10 cellular contexts compared by ENCODE assay signal in the genomic region with DNA sequence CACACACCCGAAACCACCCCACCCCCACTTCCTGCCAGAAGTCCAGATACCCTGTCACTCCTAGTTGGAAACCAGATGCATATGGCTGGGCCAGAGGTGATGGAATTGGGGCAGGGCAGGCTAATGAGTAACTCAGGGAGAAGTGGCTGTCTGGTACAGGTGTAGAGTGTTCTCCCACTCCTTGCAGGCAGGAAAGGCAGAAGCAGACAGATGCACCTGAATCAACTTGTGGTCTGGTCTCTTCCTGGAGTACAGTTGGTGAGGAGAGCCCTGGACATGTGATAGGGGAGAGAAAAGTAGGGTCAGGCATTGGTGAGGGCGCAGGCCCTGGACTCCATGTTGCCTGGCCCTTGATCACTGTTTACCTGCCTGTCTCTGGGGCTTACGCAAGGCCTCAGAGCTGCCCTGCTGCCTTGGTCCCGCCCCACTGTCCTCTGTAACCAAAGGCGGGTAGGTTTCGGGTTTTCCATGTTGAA. TPM values are rescaled to one million over a fixed set of nuclear protein-coding genes. Genes with fewer than 3 reads are reported as not detected.
DNase-seq lines count a peak whose midpoint lies in the region; ATAC-seq, FAIRE-seq and TF ChIP-seq lines count a peak whose summit lies in the region.
"Had no signal": no experiment of that assay in that cellular context is flagged by ENCODE, and none has a peak within 500 bp of the region (broad histone marks: within the 10 kb centered on the region; RNA-seq: fewer than 3 reads in every experiment).

No MANE protein-coding gene starts in this region.

- H3K4me3 ChIP-seq in kidney (ENCODE audit: low read length in 2 of 2) (peak overlapping the region in 1 of 2 donors; percentile 72), upper lobe of left lung (peak overlapping the region in 3 of 4 donors; percentile 66 to 92 (median 79)), SJCRH30 (no peak overlapping the region)

- TF ChIP-seq EP300 in upper lobe of left lung (IDR thresholded peaks at IDR 0.05), result peak in 2 of 4 donors; percentile 31 to 81

- H3K9ac ChIP-seq in kidney (ENCODE audit: low read length in 2 of 2), result peak overlapping the region in 1 of 2 donors; percentile 89

- no peak for FAIRE-seq in kidney (lab: Jason Lieb, UNC)

- intact Hi-C loops in kidney (cut with DNase I), result no loop called here

- H3K27ac Mint-ChIP-seq in activated naive CD8-positive, alpha-beta T cell, result no peak overlapping the region
- no peak overlapping the region for H3K27ac Mint-ChIP-seq in activated naive CD8-positive, alpha-beta T cell treated with anti-CD3 and anti-CD28 coated beads for 36 hours

- H3K9me3 ChIP-seq in kidney (ENCODE audit: control insufficient read depth in 1 of 2, low read length in 2 of 2) (no peaks in the 10 kb centered on the region), upper lobe of left lung (no peaks in the 10 kb centered on the region), SJCRH30 (replicated peaks) (no peaks in the 10 kb centered on the region)

- TF ChIP-seq CTCF in kidney (IDR thresholded peaks at IDR 0.05; ENCODE audit: borderline replicate concordance, extremely low read depth, insufficient read depth) (no peak), upper lobe of left lung (IDR thresholded peaks at IDR 0.05) (no peak)

- ATAC-seq in upper lobe of left lung (ENCODE audit: low FRiP score in 2 of 2) (peak; percentile 23 to 86), GM18520 (IDR thresholded peaks at IDR 0.05; ENCODE audit: unreplicated experiment) (no peak)

- no peaks in the 10 kb centered on the region for H3K36me3 Mint-ChIP-seq in activated naive CD8-positive, alpha-beta T cell
- H3K36me3 Mint-ChIP-seq in activated naive CD8-positive, alpha-beta T cell treated with anti-CD3 and anti-CD28 coated beads for 36 hours, result no peaks in the 10 kb centered on the region

- H3K4me1 ChIP-seq in kidney (ENCODE audit: control insufficient read depth in 1 of 2, insufficient read depth in 1 of 2, low read depth in 1 of 2, low read length in 2 of 2) (peaks cover 13 to 32% of the 10 kb centered on the region in 2 donors), upper lobe of left lung (peaks cover 11 to 40% (median 23%) of the 10 kb centered on the region in 4 donors), SJCRH30 (peaks cover 11% of the 10 kb centered on the region)

- H3K36me3 ChIP-seq in kidney (ENCODE audit: control insufficient read depth in 1 of 2, insufficient read depth in 2 of 2, low read length in 2 of 2), result peaks cover 0 to 1% of the 10 kb centered on the region in 2 donors
- H3K36me3 ChIP-seq in upper lobe of left lung, result peaks cover 0 to 2% (median under 1%) of the 10 kb centered on the region in 4 donors
- no peaks in the 10 kb centered on the region for H3K36me3 ChIP-seq in SJCRH30

- H3K4me1 Mint-ChIP-seq in activated naive CD8-positive, alpha-beta T cell (ENCODE audit: low read depth), result peaks cover 24% of the 10 kb centered on the region
- H3K4me1 Mint-ChIP-seq in activated naive CD8-positive, alpha-beta T cell treated with anti-CD3 and anti-CD28 coated beads for 36 hours, result peaks cover 23% of the 10 kb centered on the region

- peak overlapping the region; percentile 5 for H3K4me3 Mint-ChIP-seq in activated naive CD8-positive, alpha-beta T cell
- no peak overlapping the region for H3K4me3 Mint-ChIP-seq in activated naive CD8-positive, alpha-beta T cell treated with anti-CD3 and anti-CD28 coated beads for 36 hours

- TF ChIP-seq POLR2A in upper lobe of left lung (IDR thresholded peaks at IDR 0.05), result peak in 2 of 4 donors; percentile 20 to 24

- H3K27ac ChIP-seq in kidney (ENCODE audit: low read depth in 2 of 2, low read length in 2 of 2) (peak overlapping the region; percentile 80 to 86), upper lobe of left lung (peak overlapping the region; percentile 73 to 87 (median 84)), SJCRH30 (no peak overlapping the region)

- DNase-seq in activated naive CD8-positive, alpha-beta T cell treated with anti-CD3 and anti-CD28 coated beads for 36 hours, result no peak
- DNase-seq in UCSD-AML1 (lab: John Stamatoyannopoulos, UW; ENCODE audit: unreplicated experiment) (peak; percentile 46), kidney (peak; percentile 90), upper lobe of left lung (peak in 1 of 2 donors; percentile 87), SJCRH30 (no peak)
- no peak for DNase-seq in activated CD4-positive, CD25-positive, alpha-beta regulatory T cell (lab: John Stamatoyannopoulos, UW)
- DNase-seq: erythroblast, NCI-H1105 had no signal

- H3K9me3 Mint-ChIP-seq in activated naive CD8-positive, alpha-beta T cell (ENCODE audit: low read depth), result no peaks in the 10 kb centered on the region
- no peaks in the 10 kb centered on the region for H3K9me3 Mint-ChIP-seq in activated naive CD8-positive, alpha-beta T cell treated with anti-CD3 and anti-CD28 coated beads for 36 hours

- WGBS in upper lobe of left lung, 2 donors, result 34 to 62% methylated on average over 2 to 6 of the region's 6 CpGs

- H3K27me3 Mint-ChIP-seq in activated naive CD8-positive, alpha-beta T cell, result no peaks in the 10 kb centered on the region
- peaks cover 4% of the 10 kb centered on the region for H3K27me3 Mint-ChIP-seq in activated naive CD8-positive, alpha-beta T cell treated with anti-CD3 and anti-CD28 coated beads for 36 hours

- H3K27me3 ChIP-seq in upper lobe of left lung (no peaks in the 10 kb centered on the region), SJCRH30 (no peaks in the 10 kb centered on the region)

RNA-seq across cellular contexts. Expression of a gene that starts 2.5 kb away (rescaled TPM):
- total RNA-seq in activated naive CD8-positive, alpha-beta T cell treated with anti-CD3 and anti-CD28 coated beads for 36 hours, result 1 to 10 TPM; 1.3 to 2.0 TPM
- total RNA-seq in kidney, result 41.6 TPM
- 24.0 TPM for polyA plus RNA-seq in kidney (ENCODE audit: insufficient read depth, low read depth, low replicate concordance)
- 100 to 1,000 TPM in 3 of 6 donors, 10 to 100 TPM in 3; 51.6 to 223 (median 99.2) TPM for total RNA-seq in upper lobe of left lung
- 1.2 TPM in 2 replicates for total RNA-seq in SJCRH30 (2014; rRNA removed; shearing (Covaris generic))

RNA-seq across cellular contexts. Expression of a gene that starts 26.4 kb away (rescaled TPM):
- 1 to 10 TPM; 2.3 to 2.9 TPM for total RNA-seq in activated naive CD8-positive, alpha-beta T cell treated with anti-CD3 and anti-CD28 coated beads for 36 hours
- total RNA-seq in kidney, result 12.9 TPM
- polyA plus RNA-seq in kidney (ENCODE audit: insufficient read depth, low read depth, low replicate concordance), result 8.9 TPM
- 10 to 100 TPM in 5 of 6 donors, 1 to 10 TPM in 1; 9.9 to 18.1 (median 12.5) TPM for total RNA-seq in upper lobe of left lung
- 8.1 and 8.3 TPM in 2 replicates for total RNA-seq in SJCRH30 (2014; rRNA removed; shearing (Covaris generic))

RNA-seq across cellular contexts. Expression of a gene that starts 54.4 kb away (rescaled TPM):
- 10 to 100 TPM; 52.1 to 63.1 TPM for total RNA-seq in activated naive CD8-positive, alpha-beta T cell treated with anti-CD3 and anti-CD28 coated beads for 36 hours
- total RNA-seq in kidney (96.6 TPM), upper lobe of left lung (100 to 1,000 TPM in 1 of 6 donors, 10 to 100 TPM in 5; 34.2 to 148 (median 67.9) TPM)
- 16.4 TPM for polyA plus RNA-seq in kidney (ENCODE audit: insufficient read depth, low read depth, low replicate concordance)
- total RNA-seq in SJCRH30 (2014; rRNA removed; shearing (Covaris generic)), result 32.1 and 39.5 TPM in 2 replicates

Comparison
In these comparisons a context has a peak if more than half of its experiments do, and no peak if none do; other contexts are left out.
1. DNase-seq: peak in UCSD-AML1 (single experiment) and kidney (single experiment); none in activated naive CD8-positive, alpha-beta T cell treated with anti-CD3 and anti-CD28 coated beads for 36 hours (single experiment), activated CD4-positive, CD25-positive, alpha-beta regulatory T cell (0 of 4) and SJCRH30 (0 of 2).
2. RNA of a gene that starts 2.5 kb away (total RNA-seq): 51.6 to 223 TPM in upper lobe of left lung and 41.6 TPM in kidney (single experiment); 1.3 to 2.0 TPM in activated naive CD8-positive, alpha-beta T cell treated with anti-CD3 and anti-CD28 coated beads for 36 hours and 1.2 TPM in SJCRH30; every median in the first group is over 10 times any median in the second.